1 cellular context compared by ENCODE assay signal in the genomic region with DNA sequence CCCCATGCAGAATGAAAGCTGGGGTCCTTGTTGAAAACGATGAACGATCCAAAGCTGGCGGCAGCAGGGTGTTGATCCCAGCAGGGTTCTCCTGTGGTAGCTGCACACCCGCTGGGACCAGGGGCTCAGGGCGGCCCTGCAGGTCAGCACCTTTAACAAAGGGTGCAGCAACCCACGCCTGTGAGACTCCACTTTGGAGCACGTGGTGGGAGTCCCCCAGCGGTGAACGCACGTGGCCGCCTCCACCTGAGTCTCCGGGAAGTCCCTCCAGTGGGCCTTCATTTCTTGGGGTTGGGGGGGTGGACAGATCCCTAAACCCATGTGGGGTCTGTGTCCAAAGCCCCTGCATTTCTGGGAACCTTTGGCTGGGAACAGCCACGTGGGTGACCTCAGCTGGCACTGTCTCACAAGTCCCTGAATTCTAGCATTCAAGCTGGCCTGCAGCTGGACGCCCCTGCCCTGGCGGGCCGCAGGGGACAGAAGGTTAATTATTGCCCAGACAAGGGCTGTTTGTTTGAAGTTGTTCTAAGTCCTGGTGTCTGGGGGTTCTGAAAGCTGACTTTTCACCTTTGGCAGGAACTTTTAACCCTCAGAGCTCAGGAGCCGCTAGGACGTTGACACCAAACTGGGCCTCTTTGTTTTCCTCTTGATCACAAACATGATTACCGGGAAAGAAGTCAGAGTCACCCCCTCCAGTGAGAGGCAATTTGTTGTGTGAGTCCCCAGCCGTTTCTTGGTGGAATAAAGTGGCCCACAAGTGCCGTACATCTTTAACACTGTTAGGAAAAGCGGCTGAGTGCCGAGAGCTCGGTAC.
TF ChIP-seq lines count a peak whose summit lies in the region.

No MANE protein-coding gene starts in this region.

TF ChIP-seq in HepG2, 621 proteins besides CTCF, POLR2A, EP300 and RAD21 (continued from another document and continues in another):
- TF ChIP-seq, protein P1, sequence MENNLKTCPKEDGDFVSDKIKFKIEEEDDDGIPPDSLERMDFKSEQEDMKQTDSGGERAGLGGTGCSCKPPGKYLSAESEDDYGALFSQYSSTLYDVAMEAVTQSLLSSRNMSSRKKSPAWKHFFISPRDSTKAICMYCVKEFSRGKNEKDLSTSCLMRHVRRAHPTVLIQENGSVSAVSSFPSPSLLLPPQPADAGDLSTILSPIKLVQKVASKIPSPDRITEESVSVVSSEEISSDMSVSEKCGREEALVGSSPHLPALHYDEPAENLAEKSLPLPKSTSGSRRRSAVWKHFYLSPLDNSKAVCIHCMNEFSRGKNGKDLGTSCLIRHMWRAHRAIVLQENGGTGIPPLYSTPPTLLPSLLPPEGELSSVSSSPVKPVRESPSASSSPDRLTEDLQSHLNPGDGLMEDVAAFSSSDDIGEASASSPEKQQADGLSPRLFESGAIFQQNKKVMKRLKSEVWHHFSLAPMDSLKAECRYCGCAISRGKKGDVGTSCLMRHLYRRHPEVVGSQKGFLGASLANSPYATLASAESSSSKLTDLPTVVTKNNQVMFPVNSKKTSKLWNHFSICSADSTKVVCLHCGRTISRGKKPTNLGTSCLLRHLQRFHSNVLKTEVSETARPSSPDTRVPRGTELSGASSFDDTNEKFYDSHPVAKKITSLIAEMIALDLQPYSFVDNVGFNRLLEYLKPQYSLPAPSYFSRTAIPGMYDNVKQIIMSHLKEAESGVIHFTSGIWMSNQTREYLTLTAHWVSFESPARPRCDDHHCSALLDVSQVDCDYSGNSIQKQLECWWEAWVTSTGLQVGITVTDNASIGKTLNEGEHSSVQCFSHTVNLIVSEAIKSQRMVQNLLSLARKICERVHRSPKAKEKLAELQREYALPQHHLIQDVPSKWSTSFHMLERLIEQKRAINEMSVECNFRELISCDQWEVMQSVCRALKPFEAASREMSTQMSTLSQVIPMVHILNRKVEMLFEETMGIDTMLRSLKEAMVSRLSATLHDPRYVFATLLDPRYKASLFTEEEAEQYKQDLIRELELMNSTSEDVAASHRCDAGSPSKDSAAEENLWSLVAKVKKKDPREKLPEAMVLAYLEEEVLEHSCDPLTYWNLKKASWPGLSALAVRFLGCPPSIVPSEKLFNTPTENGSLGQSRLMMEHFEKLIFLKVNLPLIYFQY (CRISPR knock-in tag; IDR thresholded peaks at IDR 0.05; ENCODE audit: borderline replicate concordance), result 0 out of 2 replicates have a peak, but pooled peaks have one; percentile 87
- peak; percentile 81; the same call in 1 of the 2 replicates for TF ChIP-seq GATA4 (IDR thresholded peaks at IDR 0.05; ENCODE audit: borderline replicate concordance, low read depth)
- TF ChIP-seq, protein P2, sequence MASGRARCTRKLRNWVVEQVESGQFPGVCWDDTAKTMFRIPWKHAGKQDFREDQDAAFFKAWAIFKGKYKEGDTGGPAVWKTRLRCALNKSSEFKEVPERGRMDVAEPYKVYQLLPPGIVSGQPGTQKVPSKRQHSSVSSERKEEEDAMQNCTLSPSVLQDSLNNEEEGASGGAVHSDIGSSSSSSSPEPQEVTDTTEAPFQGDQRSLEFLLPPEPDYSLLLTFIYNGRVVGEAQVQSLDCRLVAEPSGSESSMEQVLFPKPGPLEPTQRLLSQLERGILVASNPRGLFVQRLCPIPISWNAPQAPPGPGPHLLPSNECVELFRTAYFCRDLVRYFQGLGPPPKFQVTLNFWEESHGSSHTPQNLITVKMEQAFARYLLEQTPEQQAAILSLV (CRISPR knock-in tag; IDR thresholded peaks at IDR 0.05; ENCODE audit: borderline replicate concordance), result 0 out of 2 replicates have a peak, but pooled peaks have one; percentile 40
- TF ChIP-seq ZNF569 (CRISPR knock-in tag; IDR thresholded peaks at IDR 0.05; ENCODE audit: borderline replicate concordance), result 0 out of 2 replicates have a peak, but pooled peaks have one; percentile 25
- peak; percentile 21 for TF ChIP-seq HNRNPLL (IDR thresholded peaks at IDR 0.05; ENCODE audit: low read depth, low read length, poor library complexity, severe bottlenecking)
- no peak for TF ChIP-seq SRSF9 (IDR thresholded peaks at IDR 0.05; ENCODE audit: borderline replicate concordance, insufficient read depth, low read depth, low read length, poor library complexity, severe bottlenecking)
- no peak for TF ChIP-seq RELA (CRISPR knock-in tag; IDR thresholded peaks at IDR 0.05)
- TF ChIP-seq, protein P3, sequence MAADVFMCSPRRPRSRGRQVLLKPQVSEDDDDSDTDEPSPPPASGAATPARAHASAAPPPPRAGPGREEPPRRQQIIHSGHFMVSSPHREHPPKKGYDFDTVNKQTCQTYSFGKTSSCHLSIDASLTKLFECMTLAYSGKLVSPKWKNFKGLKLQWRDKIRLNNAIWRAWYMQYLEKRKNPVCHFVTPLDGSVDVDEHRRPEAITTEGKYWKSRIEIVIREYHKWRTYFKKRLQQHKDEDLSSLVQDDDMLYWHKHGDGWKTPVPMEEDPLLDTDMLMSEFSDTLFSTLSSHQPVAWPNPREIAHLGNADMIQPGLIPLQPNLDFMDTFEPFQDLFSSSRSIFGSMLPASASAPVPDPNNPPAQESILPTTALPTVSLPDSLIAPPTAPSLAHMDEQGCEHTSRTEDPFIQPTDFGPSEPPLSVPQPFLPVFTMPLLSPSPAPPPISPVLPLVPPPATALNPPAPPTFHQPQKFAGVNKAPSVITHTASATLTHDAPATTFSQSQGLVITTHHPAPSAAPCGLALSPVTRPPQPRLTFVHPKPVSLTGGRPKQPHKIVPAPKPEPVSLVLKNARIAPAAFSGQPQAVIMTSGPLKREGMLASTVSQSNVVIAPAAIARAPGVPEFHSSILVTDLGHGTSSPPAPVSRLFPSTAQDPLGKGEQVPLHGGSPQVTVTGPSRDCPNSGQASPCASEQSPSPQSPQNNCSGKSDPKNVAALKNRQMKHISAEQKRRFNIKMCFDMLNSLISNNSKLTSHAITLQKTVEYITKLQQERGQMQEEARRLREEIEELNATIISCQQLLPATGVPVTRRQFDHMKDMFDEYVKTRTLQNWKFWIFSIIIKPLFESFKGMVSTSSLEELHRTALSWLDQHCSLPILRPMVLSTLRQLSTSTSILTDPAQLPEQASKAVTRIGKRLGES (CRISPR knock-in tag; IDR thresholded peaks at IDR 0.05; ENCODE audit: borderline replicate concordance), result no peak
- TF ChIP-seq, protein P4, sequence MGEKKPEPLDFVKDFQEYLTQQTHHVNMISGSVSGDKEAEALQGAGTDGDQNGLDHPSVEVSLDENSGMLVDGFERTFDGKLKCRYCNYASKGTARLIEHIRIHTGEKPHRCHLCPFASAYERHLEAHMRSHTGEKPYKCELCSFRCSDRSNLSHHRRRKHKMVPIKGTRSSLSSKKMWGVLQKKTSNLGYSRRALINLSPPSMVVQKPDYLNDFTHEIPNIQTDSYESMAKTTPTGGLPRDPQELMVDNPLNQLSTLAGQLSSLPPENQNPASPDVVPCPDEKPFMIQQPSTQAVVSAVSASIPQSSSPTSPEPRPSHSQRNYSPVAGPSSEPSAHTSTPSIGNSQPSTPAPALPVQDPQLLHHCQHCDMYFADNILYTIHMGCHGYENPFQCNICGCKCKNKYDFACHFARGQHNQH (CRISPR knock-in tag; IDR thresholded peaks at IDR 0.05), result peak; percentile 97
- TF ChIP-seq ZNF720 (CRISPR knock-in tag; IDR thresholded peaks at IDR 0.05), result no peak
- TF ChIP-seq ZNF546 (CRISPR knock-in tag; conservative IDR thresholded peaks at IDR 0.05), result no peak; the same call in 1 of the 2 replicates
- TF ChIP-seq FOXC1 (CRISPR knock-in tag; IDR thresholded peaks at IDR 0.05; ENCODE audit: borderline replicate concordance), result peak; percentile 69; the same call in 1 of the 2 replicates
- TF ChIP-seq ZNF124 (CRISPR knock-in tag; IDR thresholded peaks at IDR 0.05), result peak; percentile 71; the same call in 1 of the 2 replicates
- TF ChIP-seq, protein P5, sequence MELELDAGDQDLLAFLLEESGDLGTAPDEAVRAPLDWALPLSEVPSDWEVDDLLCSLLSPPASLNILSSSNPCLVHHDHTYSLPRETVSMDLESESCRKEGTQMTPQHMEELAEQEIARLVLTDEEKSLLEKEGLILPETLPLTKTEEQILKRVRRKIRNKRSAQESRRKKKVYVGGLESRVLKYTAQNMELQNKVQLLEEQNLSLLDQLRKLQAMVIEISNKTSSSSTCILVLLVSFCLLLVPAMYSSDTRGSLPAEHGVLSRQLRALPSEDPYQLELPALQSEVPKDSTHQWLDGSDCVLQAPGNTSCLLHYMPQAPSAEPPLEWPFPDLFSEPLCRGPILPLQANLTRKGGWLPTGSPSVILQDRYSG (CRISPR knock-in tag; IDR thresholded peaks at IDR 0.05), result 0 out of 2 replicates have a peak, but pooled peaks have one; percentile 31
- TF ChIP-seq, protein P6, sequence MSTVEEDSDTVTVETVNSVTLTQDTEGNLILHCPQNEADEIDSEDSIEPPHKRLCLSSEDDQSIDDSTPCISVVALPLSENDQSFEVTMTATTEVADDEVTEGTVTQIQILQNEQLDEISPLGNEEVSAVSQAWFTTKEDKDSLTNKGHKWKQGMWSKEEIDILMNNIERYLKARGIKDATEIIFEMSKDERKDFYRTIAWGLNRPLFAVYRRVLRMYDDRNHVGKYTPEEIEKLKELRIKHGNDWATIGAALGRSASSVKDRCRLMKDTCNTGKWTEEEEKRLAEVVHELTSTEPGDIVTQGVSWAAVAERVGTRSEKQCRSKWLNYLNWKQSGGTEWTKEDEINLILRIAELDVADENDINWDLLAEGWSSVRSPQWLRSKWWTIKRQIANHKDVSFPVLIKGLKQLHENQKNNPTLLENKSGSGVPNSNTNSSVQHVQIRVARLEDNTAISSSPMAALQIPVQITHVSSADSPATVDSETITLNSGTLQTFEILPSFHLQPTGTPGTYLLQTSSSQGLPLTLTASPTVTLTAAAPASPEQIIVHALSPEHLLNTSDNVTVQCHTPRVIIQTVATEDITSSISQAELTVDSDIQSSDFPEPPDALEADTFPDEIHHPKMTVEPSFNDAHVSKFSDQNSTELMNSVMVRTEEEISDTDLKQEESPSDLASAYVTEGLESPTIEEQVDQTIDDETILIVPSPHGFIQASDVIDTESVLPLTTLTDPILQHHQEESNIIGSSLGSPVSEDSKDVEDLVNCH (CRISPR knock-in tag; IDR thresholded peaks at IDR 0.05), result peak; percentile 59; the same call in 1 of the 2 replicates
- TF ChIP-seq ZNF451 (CRISPR knock-in tag; IDR thresholded peaks at IDR 0.05), result no peak
- no peak for TF ChIP-seq RBFOX2 (IDR thresholded peaks at IDR 0.05; ENCODE audit: low read depth, low read length)
- no peak for TF ChIP-seq ZNF577 (CRISPR knock-in tag; IDR thresholded peaks at IDR 0.05; ENCODE audit: borderline replicate concordance, low read depth)
- TF ChIP-seq, protein P7, sequence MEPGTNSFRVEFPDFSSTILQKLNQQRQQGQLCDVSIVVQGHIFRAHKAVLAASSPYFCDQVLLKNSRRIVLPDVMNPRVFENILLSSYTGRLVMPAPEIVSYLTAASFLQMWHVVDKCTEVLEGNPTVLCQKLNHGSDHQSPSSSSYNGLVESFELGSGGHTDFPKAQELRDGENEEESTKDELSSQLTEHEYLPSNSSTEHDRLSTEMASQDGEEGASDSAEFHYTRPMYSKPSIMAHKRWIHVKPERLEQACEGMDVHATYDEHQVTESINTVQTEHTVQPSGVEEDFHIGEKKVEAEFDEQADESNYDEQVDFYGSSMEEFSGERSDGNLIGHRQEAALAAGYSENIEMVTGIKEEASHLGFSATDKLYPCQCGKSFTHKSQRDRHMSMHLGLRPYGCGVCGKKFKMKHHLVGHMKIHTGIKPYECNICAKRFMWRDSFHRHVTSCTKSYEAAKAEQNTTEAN (CRISPR knock-in tag; conservative IDR thresholded peaks at IDR 0.05), result peak; percentile 96
- TF ChIP-seq NFYB (CRISPR knock-in tag; IDR thresholded peaks at IDR 0.05), result no peak
- TF ChIP-seq ZNF441 (CRISPR knock-in tag; IDR thresholded peaks at IDR 0.05; ENCODE audit: borderline replicate concordance), result peak; percentile 84
- TF ChIP-seq ERF (CRISPR knock-in tag; IDR thresholded peaks at IDR 0.05), result peak; percentile 85
- peak; percentile 33 for TF ChIP-seq PTBP1 (IDR thresholded peaks at IDR 0.05; ENCODE audit: low read depth, low read length, poor library complexity, severe bottlenecking)
- peak; percentile 80 for TF ChIP-seq ZBTB7A (CRISPR knock-in tag; IDR thresholded peaks at IDR 0.05)
- TF ChIP-seq ZFP1 (CRISPR knock-in tag; IDR thresholded peaks at IDR 0.05), result peak; percentile 65; the same call in 1 of the 2 replicates
- TF ChIP-seq MTA3 (CRISPR knock-in tag; IDR thresholded peaks at IDR 0.05), result no peak
- TF ChIP-seq KLF12 (CRISPR knock-in tag; IDR thresholded peaks at IDR 0.05; ENCODE audit: borderline replicate concordance), result peak; percentile 73
- peak; percentile 63; the same call in 1 of the 2 replicates for TF ChIP-seq BRD4 (CRISPR knock-in tag; IDR thresholded peaks at IDR 0.05)
- TF ChIP-seq JUNB (CRISPR knock-in tag; IDR thresholded peaks at IDR 0.05; ENCODE audit: borderline replicate concordance), result no peak
- 0 out of 2 replicates have a peak, but pooled peaks have one; percentile 24 for TF ChIP-seq CHD2 (IDR thresholded peaks at IDR 0.05; ENCODE audit: low read depth, low read length)
- TF ChIP-seq MED13 (CRISPR knock-in tag; IDR thresholded peaks at IDR 0.05), result peak; percentile 97
- TF ChIP-seq TBL1XR1 (IDR thresholded peaks at IDR 0.05; ENCODE audit: borderline replicate concordance, low read length, partially characterized antibody), result peak; percentile 90
- TF ChIP-seq, protein P8, sequence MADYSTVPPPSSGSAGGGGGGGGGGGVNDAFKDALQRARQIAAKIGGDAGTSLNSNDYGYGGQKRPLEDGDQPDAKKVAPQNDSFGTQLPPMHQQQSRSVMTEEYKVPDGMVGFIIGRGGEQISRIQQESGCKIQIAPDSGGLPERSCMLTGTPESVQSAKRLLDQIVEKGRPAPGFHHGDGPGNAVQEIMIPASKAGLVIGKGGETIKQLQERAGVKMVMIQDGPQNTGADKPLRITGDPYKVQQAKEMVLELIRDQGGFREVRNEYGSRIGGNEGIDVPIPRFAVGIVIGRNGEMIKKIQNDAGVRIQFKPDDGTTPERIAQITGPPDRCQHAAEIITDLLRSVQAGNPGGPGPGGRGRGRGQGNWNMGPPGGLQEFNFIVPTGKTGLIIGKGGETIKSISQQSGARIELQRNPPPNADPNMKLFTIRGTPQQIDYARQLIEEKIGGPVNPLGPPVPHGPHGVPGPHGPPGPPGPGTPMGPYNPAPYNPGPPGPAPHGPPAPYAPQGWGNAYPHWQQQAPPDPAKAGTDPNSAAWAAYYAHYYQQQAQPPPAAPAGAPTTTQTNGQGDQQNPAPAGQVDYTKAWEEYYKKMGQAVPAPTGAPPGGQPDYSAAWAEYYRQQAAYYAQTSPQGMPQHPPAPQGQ (CRISPR knock-in tag; IDR thresholded peaks at IDR 0.05; ENCODE audit: borderline replicate concordance), result 0 out of 2 replicates have a peak, but pooled peaks have one; percentile 30
- TF ChIP-seq MED1 (CRISPR knock-in tag; IDR thresholded peaks at IDR 0.05), result peak; percentile 99
- no peak for TF ChIP-seq SP1 (IDR thresholded peaks at IDR 0.05)
- peak; percentile 12; the same call in 1 of the 2 replicates for TF ChIP-seq SP1 (CRISPR knock-in tag; IDR thresholded peaks at IDR 0.05)
- TF ChIP-seq, protein P9, sequence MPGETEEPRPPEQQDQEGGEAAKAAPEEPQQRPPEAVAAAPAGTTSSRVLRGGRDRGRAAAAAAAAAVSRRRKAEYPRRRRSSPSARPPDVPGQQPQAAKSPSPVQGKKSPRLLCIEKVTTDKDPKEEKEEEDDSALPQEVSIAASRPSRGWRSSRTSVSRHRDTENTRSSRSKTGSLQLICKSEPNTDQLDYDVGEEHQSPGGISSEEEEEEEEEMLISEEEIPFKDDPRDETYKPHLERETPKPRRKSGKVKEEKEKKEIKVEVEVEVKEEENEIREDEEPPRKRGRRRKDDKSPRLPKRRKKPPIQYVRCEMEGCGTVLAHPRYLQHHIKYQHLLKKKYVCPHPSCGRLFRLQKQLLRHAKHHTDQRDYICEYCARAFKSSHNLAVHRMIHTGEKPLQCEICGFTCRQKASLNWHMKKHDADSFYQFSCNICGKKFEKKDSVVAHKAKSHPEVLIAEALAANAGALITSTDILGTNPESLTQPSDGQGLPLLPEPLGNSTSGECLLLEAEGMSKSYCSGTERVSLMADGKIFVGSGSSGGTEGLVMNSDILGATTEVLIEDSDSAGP (CRISPR knock-in tag; IDR thresholded peaks at IDR 0.05; ENCODE audit: borderline replicate concordance), result peak; percentile 84
- no peak; the same call in 1 of the 2 replicates for TF ChIP-seq KDM5A (IDR thresholded peaks at IDR 0.05; ENCODE audit: borderline replicate concordance, low read length)
- peak; percentile 85; the same call in 1 of the 2 replicates for TF ChIP-seq SIN3A (IDR thresholded peaks at IDR 0.05; ENCODE audit: borderline replicate concordance, low read depth, low read length)
